ENCODE assay signal across 2 cellular contexts in genomic region chr6:39231386-39231785, GRCh38.
TF ChIP-seq lines count a peak whose summit lies in the region.

No MANE protein-coding gene starts in this region.

TF ChIP-seq in GM23338, 12 proteins besides CTCF, POLR2A, EP300 and RAD21:
- TF ChIP-seq ZNF462 (CRISPR knock-in tag; IDR thresholded peaks at IDR 0.05) (no peak), POLR2AphosphoS5 (IDR thresholded peaks at IDR 0.05; ENCODE audit: low read depth) (no peak), REST (IDR thresholded peaks at IDR 0.05; ENCODE audit: unreplicated experiment) (no peak), ZNF114 (CRISPR knock-in tag; IDR thresholded peaks at IDR 0.05) (no peak), EZH2 (IDR thresholded peaks at IDR 0.05; ENCODE audit: low read depth, unreplicated experiment) (no peak), JUNB (IDR thresholded peaks at IDR 0.05; ENCODE audit: unreplicated experiment) (no peak), ETS1 (IDR thresholded peaks at IDR 0.05) (no peak), CREB1 (CRISPR knock-in tag; IDR thresholded peaks at IDR 0.05; ENCODE audit: low read depth) (no peak)

TF ChIP-seq in WTC11, 78 proteins besides CTCF, POLR2A, EP300 and RAD21 (continued from another document):
- no peak for TF ChIP-seq USF1 (CRISPR knock-in tag; IDR thresholded peaks at IDR 0.05)
- no peak for TF ChIP-seq ZNF416 (CRISPR knock-in tag; IDR thresholded peaks at IDR 0.05)
- no peak for TF ChIP-seq OVOL2 (CRISPR knock-in tag; IDR thresholded peaks at IDR 0.05; ENCODE audit: borderline replicate concordance)
- no peak for TF ChIP-seq CREB1 (CRISPR knock-in tag; IDR thresholded peaks at IDR 0.05)
- TF ChIP-seq ZNF425 (CRISPR knock-in tag; conservative IDR thresholded peaks at IDR 0.05) = no peak
- no peak for TF ChIP-seq ZMAT4 (CRISPR knock-in tag; IDR thresholded peaks at IDR 0.05)
- TF ChIP-seq E2F1 (CRISPR knock-in tag; IDR thresholded peaks at IDR 0.05) = no peak
- no peak for TF ChIP-seq FOXP4 (CRISPR knock-in tag; IDR thresholded peaks at IDR 0.05)
